ENCODE assay signal across 1 cellular context in genomic region chr1:207919523-207920210, GRCh38.
TF ChIP-seq lines count a peak whose summit lies in the region.

No MANE protein-coding gene starts in this region.

TF ChIP-seq in HEK293, 187 proteins besides CTCF, POLR2A, EP300 and RAD21 (continued from another document):
- TF ChIP-seq ZNF518A (tag by site-specific recombination; conservative IDR thresholded peaks at IDR 0.05; ENCODE audit: low read depth) (no peak), ZBTB17 (tag by site-specific recombination; IDR thresholded peaks at IDR 0.05) (peak; percentile 53; the same call in 1 of the 2 replicates), ZSCAN5A (tag by site-specific recombination; IDR thresholded peaks at IDR 0.05) (no peak)
